ENCODE assay signal across 25 cellular contexts in genomic region chr4:107742791-107743190, GRCh38.
"Had no signal": no experiment of that assay in that cellular context is flagged by ENCODE, and none has a peak within 500 bp of the region (broad histone marks: within the 10 kb centered on the region; RNA-seq: fewer than 3 reads in every experiment).

No MANE protein-coding gene starts in this region.

- ATAC-seq: stimulated activated effector memory CD8-positive, alpha-beta T cell treated with anti-CD3 and anti-CD28 coated beads, Interleukin-12 subunit alpha, Interleukin-12 subunit beta, amount 100 ng/mL, for 72 hours; stimulated activated memory B cell treated with anti-CD40 and anti-IgM and Interleukin-4, amounts not matched to agents 10 μg/mL and 1 μg/mL and 100 μg/mL, for 72 hours; stimulated activated naive B cell treated with anti-CD40 and anti-IgM and Interleukin-4, amounts not matched to agents 10 μg/mL and 1 μg/mL and 100 μg/mL, for 72 hours; stimulated activated naive CD8-positive, alpha-beta T cell treated with anti-CD3 and anti-CD28 coated beads, Interleukin-15, amount 100 ng/mL, for 72 hours; stimulated activated naive CD8-positive, alpha-beta T cell treated with anti-CD3 and anti-CD28 coated beads, Interleukin-15, Interleukin-2, amounts not matched to agents 100 U/mL and 50 U/mL, for 24 hours; upper lobe of right lung had no signal

- DNase-seq: stimulated activated CD4-positive, alpha-beta T cell treated with anti-CD3 and anti-CD28 coated beads, Interleukin-2, amount 100 ng/mL, for 48 hours; stimulated activated CD4-positive, alpha-beta T cell treated with anti-CD3 and anti-CD28 coated beads, Interleukin-4, amount 100 ng/mL, for 1 hour; stimulated activated CD4-positive, alpha-beta T cell treated with anti-CD3 and anti-CD28 coated beads, Interleukin-4, amount 100 ng/mL, for 24 hours; stimulated activated CD4-positive, alpha-beta T cell treated with anti-CD3 and anti-CD28 coated beads, Interleukin-4, amount 100 ng/mL, for 4 hours; stimulated activated CD8-positive, alpha-beta memory T cell treated with anti-CD3 and anti-CD28 coated beads, Interleukin-4, amount 100 ng/mL, for 48 hours; stimulated activated naive B cell treated with anti-CD40 and anti-IgM and Interleukin-4, amounts not matched to agents 10 μg/mL and 1 μg/mL and 100 μg/mL, for 72 hours; stimulated activated naive CD4-positive, alpha-beta T cell; stimulated activated naive CD4-positive, alpha-beta T cell treated with Interleukin-2 at 50 U/mL for 16 hours; stimulated activated naive CD8-positive, alpha-beta T cell treated with anti-CD3 and anti-CD28 coated beads, Interleukin-15, amount 100 ng/mL, for 72 hours; stimulated activated naive CD8-positive, alpha-beta T cell treated with anti-CD3 and anti-CD28 coated beads, Interleukin-15, Interleukin-2, amounts not matched to agents 100 U/mL and 50 U/mL, for 24 hours; stomach; substantia nigra; testis; thyroid gland; tibial artery; transverse colon; upper lobe of left lung; upper lobe of right lung; uterus had no signal

- H3K27me3 ChIP-seq: stomach, suprapubic skin, testis, thyroid gland, tibial artery, tibial nerve, transverse colon, upper lobe of left lung, upper lobe of right lung, uterus, vagina had no signal

- H3K4me3 ChIP-seq: stomach, suprapubic skin, testis, thoracic aorta, thyroid gland, tibial artery, tibial nerve, transverse colon, upper lobe of left lung, upper lobe of right lung, uterus, vagina had no signal

- H3K36me3 ChIP-seq: stomach, suprapubic skin, thoracic aorta, thyroid gland, tibial artery, tibial nerve, transverse colon, upper lobe of left lung, upper lobe of right lung, uterus, vagina had no signal

- H3K4me1 ChIP-seq: upper lobe of left lung, uterus had no signal

- H3K9me3 ChIP-seq: suprapubic skin, testis, thoracic aorta, thyroid gland, tibial artery, tibial nerve, transverse colon, upper lobe of left lung, upper lobe of right lung, uterus, vagina had no signal

- H3K27ac ChIP-seq: stomach, suprapubic skin, testis, thoracic aorta, thyroid gland, tibial artery, transverse colon, upper lobe of left lung, upper lobe of right lung, uterus, vagina had no signal
